22 cellular contexts compared by ENCODE assay signal in genomic region chr2:1328684-1329083, GRCh38.
"Had no signal": no experiment of that assay in that cellular context is flagged by ENCODE, and none has a peak within 500 bp of the region (broad histone marks: within the 10 kb centered on the region; RNA-seq: fewer than 3 reads in every experiment).

No MANE protein-coding gene starts in this region.

- H3K36me3 ChIP-seq: MG63, SJSA1 had no signal

- H3K4me1 ChIP-seq: SJSA1 had no signal

- DNase-seq: IMR-90, KG1, MG63, NCI-H1092, NCI-H1105 treated with DMSO at 0.1 percent for 48 hours, NCI-H1417 treated with DMSO at 0.1 percent for 48 hours, NCI-H146, NCI-H1694 treated with DMSO at 0.1 percent for 48 hours, NCI-H1930, NCI-H2081, NCI-H2107, NCI-H2227 treated with DMSO at 0.1 percent for 48 hours, NCI-H524, NCI-H526 treated with DMSO at 0.1 percent for 48 hours, NCI-H774, Right ventricle myocardium superior, RPMI8226, SIG-M5 had no signal

- FAIRE-seq: RCC 7860 had no signal

- H3K27ac ChIP-seq: HL-60, SJSA1, SK-N-MC had no signal

- H3K9me3 ChIP-seq: MG63, SJSA1 had no signal

- H3K4me3 ChIP-seq: MG63, SJSA1, SK-N-MC had no signal

- H3K27me3 ChIP-seq: MG63, SJSA1 had no signal
